9 cellular contexts compared by ENCODE assay signal in the genomic region with DNA sequence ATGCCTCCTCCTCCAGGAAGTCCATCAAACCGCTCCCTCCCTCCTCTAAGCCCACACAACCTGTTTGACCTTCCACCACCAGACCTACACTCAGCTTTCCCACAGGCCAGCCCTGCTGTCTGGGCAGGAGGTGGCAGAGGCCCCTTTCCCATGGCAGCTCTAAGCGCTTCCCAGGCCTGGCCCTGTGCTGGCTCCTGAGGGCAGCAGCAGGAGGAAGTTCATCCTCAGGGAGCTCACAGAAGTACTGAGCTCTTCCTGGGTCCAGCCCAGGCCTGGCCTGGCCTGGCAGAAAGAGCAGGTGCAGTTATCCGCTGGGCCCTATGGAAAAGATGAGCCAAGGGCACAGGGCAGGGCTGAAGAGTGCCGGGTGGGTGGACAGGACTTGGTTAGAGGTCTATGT. TPM values are rescaled to one million over a fixed set of nuclear protein-coding genes. Genes with fewer than 3 reads are reported as not detected.
DNase-seq lines count a peak whose midpoint lies in the region; ATAC-seq, FAIRE-seq and TF ChIP-seq lines count a peak whose summit lies in the region.
"Had no signal": no experiment of that assay in that cellular context is flagged by ENCODE, and none has a peak within 500 bp of the region (broad histone marks: within the 10 kb centered on the region; RNA-seq: fewer than 3 reads in every experiment).

No MANE protein-coding gene starts in this region.

- CTCF ChIA-PET in activated CD4-positive, alpha-beta memory T cell treated with anti-CD3 and anti-CD28 coated beads, Interleukin-2, amount 10 ng/mL, durations not matched to agents 7 days and 5 days (lab: Charles Lee): interaction anchor here (1.0 to 4.1 kb wide), 5 partner anchors 36 to 92 kb away, joined by 3 to 29 read pairs (median 4); partner anchors contain the start of gene STARD10
- CTCF ChIA-PET in GM10248 (lab: Yijun Ruan, JAX): interaction anchor here (0.8 to 3.6 kb wide), 3 partner anchors 24 to 457 kb away, joined by 3 to 12 read pairs (median 10); partner anchors contain the start of gene STARD10

- peak overlapping the region; percentile 89 for H3K4me3 Mint-ChIP-seq in activated CD4-positive, alpha-beta memory T cell treated with anti-CD3 and anti-CD28 coated beads, Interleukin-2, amount 10 ng/mL, durations not matched to agents 7 days and 5 days

- no peak for TF ChIP-seq EP300 in gastroesophageal sphincter (IDR thresholded peaks at IDR 0.05)

- no peaks in the 10 kb centered on the region for H3K9me3 ChIP-seq in gastroesophageal sphincter

- H3K27me3 Mint-ChIP-seq in activated CD4-positive, alpha-beta memory T cell treated with anti-CD3 and anti-CD28 coated beads, Interleukin-2, amount 10 ng/mL, durations not matched to agents 7 days and 5 days: no peaks in the 10 kb centered on the region

- H3K4me3 ChIP-seq in GM12875 (ENCODE audit: low read depth, low read length): peak overlapping the region; percentile 66
- peak overlapping the region; percentile 61 to 70 for H3K4me3 ChIP-seq in gastroesophageal sphincter
- peak overlapping the region; percentile 60 for H3K4me3 ChIP-seq in skeletal muscle cell (ENCODE audit: low read depth, low read length)

- ATAC-seq in gastroesophageal sphincter: no peak

- H3K4me1 Mint-ChIP-seq in activated CD4-positive, alpha-beta memory T cell treated with anti-CD3 and anti-CD28 coated beads, Interleukin-2, amount 10 ng/mL, durations not matched to agents 7 days and 5 days: peaks cover 62% of the 10 kb centered on the region

- peaks cover 35% of the 10 kb centered on the region for H3K36me3 Mint-ChIP-seq in activated CD4-positive, alpha-beta memory T cell treated with anti-CD3 and anti-CD28 coated beads, Interleukin-2, amount 10 ng/mL, durations not matched to agents 7 days and 5 days (ENCODE audit: low read depth)

- H3K4me1 ChIP-seq in gastroesophageal sphincter: peaks cover 0 to 91% (median 42%) of the 10 kb centered on the region in 3 donors

- peak overlapping the region; percentile 86 for H3K27ac Mint-ChIP-seq in activated CD4-positive, alpha-beta memory T cell treated with anti-CD3 and anti-CD28 coated beads, Interleukin-2, amount 10 ng/mL, durations not matched to agents 7 days and 5 days

- H3K27me3 ChIP-seq in gastroesophageal sphincter: no peaks in the 10 kb centered on the region

- DNase-seq in activated CD4-positive, alpha-beta memory T cell treated with anti-CD3 and anti-CD28 coated beads, Interleukin-2, amount 10 ng/mL, durations not matched to agents 7 days and 5 days: no peak
- no peak for DNase-seq in skeletal muscle cell (ENCODE audit: low read depth)
- no peak for DNase-seq in NCI-H2029 treated with DMSO at 0.1 percent for 48 hours (lab: John Stamatoyannopoulos, UW)
- no peak for DNase-seq in central memory CD4-positive, alpha-beta T cell
- no peak for DNase-seq in RCC 7860 (ENCODE audit: low spot score)
- no peak for DNase-seq in GM10248 (ENCODE audit: extremely low spot score)
- DNase-seq: NCI-H82 had no signal

- TF ChIP-seq CTCF in GM12875 (IDR thresholded peaks at IDR 0.05; ENCODE audit: borderline replicate concordance, insufficient read depth, low read depth, low read length) (no peak), gastroesophageal sphincter (IDR thresholded peaks at IDR 0.05) (no peak), GM10248 (IDR thresholded peaks at IDR 0.05; ENCODE audit: control extremely low read depth, extremely low read depth, low read depth, missing control alignments) (no peak)

- peaks cover 0 to 15% of the 10 kb centered on the region in 2 donors for H3K36me3 ChIP-seq in gastroesophageal sphincter

- POLR2A ChIA-PET in activated CD4-positive, alpha-beta memory T cell treated with anti-CD3 and anti-CD28 coated beads, Interleukin-2, amount 10 ng/mL, durations not matched to agents 7 days and 5 days (lab: Charles Lee): interaction anchor here (1.0 to 2.3 kb wide), 3 partner anchors 11 to 40 kb away, joined by 3 to 7 read pairs (median 6); no protein-coding TSS in a partner anchor
- POLR2A ChIA-PET in GM10248 (lab: Yijun Ruan, JAX): no interaction called here

- no peak for TF ChIP-seq POLR2A in gastroesophageal sphincter (IDR thresholded peaks at IDR 0.05)

- no CpG with 5 or more reads among the region's 4 CpGs for WGBS in gastroesophageal sphincter (ENCODE audit: low coverage in 1 of 2), 2 donors

- H3K9me3 Mint-ChIP-seq in activated CD4-positive, alpha-beta memory T cell treated with anti-CD3 and anti-CD28 coated beads, Interleukin-2, amount 10 ng/mL, durations not matched to agents 7 days and 5 days: no peaks in the 10 kb centered on the region

- no peak for FAIRE-seq in RCC 7860 (lab: Jason Lieb, UNC)

- peak overlapping the region in 3 of 4 donors; percentile 82 to 96 (median 89) for H3K27ac ChIP-seq in gastroesophageal sphincter

RNA-seq across cellular contexts. Expression of gene ARAP1, which starts 31.4 kb away (rescaled TPM):
- 100 to 1,000 TPM; 108 to 109 TPM for total RNA-seq in activated CD4-positive, alpha-beta memory T cell treated with anti-CD3 and anti-CD28 coated beads, Interleukin-2, amount 10 ng/mL, durations not matched to agents 7 days and 5 days
- total RNA-seq in gastroesophageal sphincter: 100 to 1,000 TPM in 2 of 4 donors, 10 to 100 TPM in 2; 72.4 to 125 (median 95.1) TPM

RNA-seq across cellular contexts. Expression of gene PDE2A, which starts 46.6 kb away (rescaled TPM):
- total RNA-seq in activated CD4-positive, alpha-beta memory T cell treated with anti-CD3 and anti-CD28 coated beads, Interleukin-2, amount 10 ng/mL, durations not matched to agents 7 days and 5 days: 1 to 10 TPM in 1 of 2 experiments, under 1 TPM in 1; 0.93 to 1.8 TPM
- 10 to 100 TPM; 31.6 to 54.2 (median 35.4) TPM for total RNA-seq in gastroesophageal sphincter

Comparison
In these comparisons a context has a peak if more than half of its experiments do, and no peak if none do; other contexts are left out.
1. RNA of gene PDE2A, which starts 46.6 kb away (total RNA-seq): 31.6 to 54.2 TPM in gastroesophageal sphincter; 0.93 to 1.8 TPM in activated CD4-positive, alpha-beta memory T cell treated with anti-CD3 and anti-CD28 coated beads, Interleukin-2, amount 10 ng/mL, durations not matched to agents 7 days and 5 days; every median in the first group is over 10 times any median in the second.
2. Peak in every context shown above with its lines, with median percentiles within 50 percentile points of each other: H3K4me3 ChIP-seq.